In genomic region chr15:72011291-72011940, GRCh38 we compare ENCODE assay signal across 14 cellular contexts.
DNase-seq lines count a peak whose midpoint lies in the region; ATAC-seq, FAIRE-seq and TF ChIP-seq lines count a peak whose summit lies in the region.
"Had no signal": no experiment of that assay in that cellular context is flagged by ENCODE, and none has a peak within 500 bp of the region (broad histone marks: within the 10 kb centered on the region; RNA-seq: fewer than 3 reads in every experiment).

No MANE protein-coding gene starts in this region.

- DNase-seq in GM18507 (ENCODE audit: extremely low spot score, insufficient read length, low read depth) = no peak
- peak; percentile 3 for DNase-seq in HT1080 (ENCODE audit: low read depth)
- DNase-seq in retinal pigment epithelial cell (ENCODE audit: low read depth) = peak; percentile 3
- no peak for DNase-seq in OCI-M1 (lab: John Stamatoyannopoulos, UW)
- no peak for DNase-seq in nephron progenitor cell
- DNase-seq: BE2C; CD4-positive, alpha-beta memory T cell; DMS79; HCEC 1CT had no signal

- no peaks in the 10 kb centered on the region for H3K4me1 Mint-ChIP-seq in activated T-helper 17 cell treated with anti-CD3 and anti-CD28 coated beads, Interleukin-2, amount 50 U/mL, for 72 hours
- H3K4me1 Mint-ChIP-seq in nephron progenitor cell = peaks cover 12% of the 10 kb centered on the region
- H3K4me1 Mint-ChIP-seq: CD4-positive, alpha-beta memory T cell had no signal

- peak; percentile 31 for FAIRE-seq in GM18507 (lab: Jason Lieb, UNC)
- FAIRE-seq: GM12891, GM19239, H1 had no signal

- no peaks in the 10 kb centered on the region for H3K9me3 Mint-ChIP-seq in activated T-helper 17 cell treated with anti-CD3 and anti-CD28 coated beads, Interleukin-2, amount 50 U/mL, for 72 hours
- H3K9me3 Mint-ChIP-seq in nephron progenitor cell = no peaks in the 10 kb centered on the region
- H3K9me3 Mint-ChIP-seq: CD4-positive, alpha-beta memory T cell had no signal

- peak; percentile 53 for ATAC-seq in activated T-helper 17 cell treated with anti-CD3 and anti-CD28 coated beads, Interleukin-2, amount 50 U/mL, for 72 hours (replicated peaks)
- ATAC-seq in activated CD4-positive, CD25-positive, alpha-beta regulatory T cell treated with anti-CD3 and anti-CD28 coated beads, Interleukin-2, amount 50 U/mL, for 24 hours = no peak

- H3K27ac Mint-ChIP-seq in activated T-helper 17 cell treated with anti-CD3 and anti-CD28 coated beads, Interleukin-2, amount 50 U/mL, for 72 hours = no peak overlapping the region
- H3K27ac Mint-ChIP-seq in nephron progenitor cell = no peak overlapping the region

- peaks cover 25% of the 10 kb centered on the region for H3K36me3 Mint-ChIP-seq in activated T-helper 17 cell treated with anti-CD3 and anti-CD28 coated beads, Interleukin-2, amount 50 U/mL, for 72 hours (ENCODE audit: low read depth)
- no peaks in the 10 kb centered on the region for H3K36me3 Mint-ChIP-seq in nephron progenitor cell (ENCODE audit: low read depth)

- no peak overlapping the region for H3K4me3 ChIP-seq in retinal pigment epithelial cell (ENCODE audit: low read length)

- no peak overlapping the region for H3K4me3 Mint-ChIP-seq in activated T-helper 17 cell treated with anti-CD3 and anti-CD28 coated beads, Interleukin-2, amount 50 U/mL, for 72 hours
- no peak overlapping the region for H3K4me3 Mint-ChIP-seq in nephron progenitor cell
- H3K4me3 Mint-ChIP-seq: CD4-positive, alpha-beta memory T cell had no signal

- no peaks in the 10 kb centered on the region for H3K27me3 Mint-ChIP-seq in activated T-helper 17 cell treated with anti-CD3 and anti-CD28 coated beads, Interleukin-2, amount 50 U/mL, for 72 hours
- no peaks in the 10 kb centered on the region for H3K27me3 Mint-ChIP-seq in nephron progenitor cell (ENCODE audit: low read depth, poor library complexity)
- H3K27me3 Mint-ChIP-seq: CD4-positive, alpha-beta memory T cell had no signal

- no peak for TF ChIP-seq CTCF in retinal pigment epithelial cell (conservative IDR thresholded peaks at IDR 0.05; ENCODE audit: low read depth, low read length)
- no peak for TF ChIP-seq CTCF in nephron progenitor cell (IDR thresholded peaks at IDR 0.05)

Comparison
In these comparisons a context has a peak if more than half of its experiments do, and no peak if none do; other contexts are left out.
1. DNase-seq: peak in HT1080 (single experiment) and retinal pigment epithelial cell (single experiment); none in GM18507 (single experiment), OCI-M1 (single experiment) and nephron progenitor cell (single experiment).